Comparison of ENCODE assay signal across 8 cellular contexts in the genomic region with DNA sequence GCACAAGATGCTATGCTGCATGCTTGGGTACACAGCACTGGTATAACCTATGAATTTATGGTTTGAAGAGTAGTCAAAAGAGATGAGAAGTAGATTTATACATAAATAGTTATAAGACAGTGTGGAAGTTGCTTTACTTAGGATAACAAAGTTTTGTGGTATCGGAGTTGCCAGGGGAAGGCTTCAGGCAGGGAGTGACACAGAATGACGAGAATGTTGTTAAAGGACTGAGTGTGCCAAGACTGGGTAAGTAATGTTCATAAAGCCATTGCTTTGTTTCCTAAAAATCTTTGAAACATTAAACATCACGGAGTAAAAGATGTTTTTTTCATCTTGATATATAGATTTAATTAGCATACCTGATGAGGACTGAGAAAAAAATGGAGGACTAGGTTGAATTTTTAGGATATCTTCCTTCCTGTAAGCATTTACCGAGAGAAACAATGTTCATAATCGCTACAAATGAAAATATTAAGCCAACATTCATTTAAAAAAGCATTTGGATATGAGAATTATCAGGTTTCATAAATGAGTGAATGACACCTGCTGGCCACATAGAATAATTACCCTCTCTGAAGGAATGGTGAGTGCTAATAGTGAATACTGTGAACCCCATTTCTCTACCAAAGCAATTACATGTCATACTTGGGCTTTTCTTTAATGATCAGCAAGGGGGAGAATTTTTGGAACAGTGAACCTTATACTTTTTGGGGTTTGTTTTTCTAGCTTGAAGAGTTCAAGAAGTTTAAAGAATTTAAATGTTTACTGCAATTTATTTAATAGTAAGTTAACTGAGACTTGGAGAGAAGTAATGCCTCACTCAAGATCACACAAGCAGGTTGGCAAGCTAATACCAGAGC. TPM values are rescaled to one million over a fixed set of nuclear protein-coding genes. Genes with fewer than 3 reads are reported as not detected.
DNase-seq lines count a peak whose midpoint lies in the region; ATAC-seq and TF ChIP-seq lines count a peak whose summit lies in the region.

No MANE protein-coding gene starts in this region.

- H3K27ac ChIP-seq in suprapubic skin, result no peak overlapping the region

- no peaks in the 10 kb centered on the region for H3K27me3 Mint-ChIP-seq in T-helper 17 cell

- no peaks in the 10 kb centered on the region for H3K36me3 ChIP-seq in suprapubic skin

- H3K4me3 Mint-ChIP-seq in T-helper 17 cell, result no peak overlapping the region

- H3K36me3 Mint-ChIP-seq in T-helper 17 cell (ENCODE audit: low read depth), result no peaks in the 10 kb centered on the region

- intact Hi-C loops in Right ventricle myocardium superior (cut with DNase I), result loop anchor here (5.0 kb wide), 3 partner anchors 259 to 1059 kb away; no protein-coding TSS in a partner anchor

- TF ChIP-seq CTCF in GM12875 (IDR thresholded peaks at IDR 0.05; ENCODE audit: borderline replicate concordance, insufficient read depth, low read depth, low read length) (peak; percentile 25; the same call in 1 of the 2 replicates), suprapubic skin (IDR thresholded peaks at IDR 0.05) (peak; percentile 14 to 30)

- DNase-seq in A172 (ENCODE audit: low spot score) (peak; percentile 57), T-helper 17 cell (no peak), Right ventricle myocardium superior (no peak), suprapubic skin (ENCODE audit: low spot score in 2 of 2) (no peak), UCSD-AML1 (lab: John Stamatoyannopoulos, UW; ENCODE audit: unreplicated experiment) (no peak)

- H3K4me1 Mint-ChIP-seq in T-helper 17 cell, result no peaks in the 10 kb centered on the region

- no peak for TF ChIP-seq EP300 in suprapubic skin (IDR thresholded peaks at IDR 0.05)

- peaks cover 5% of the 10 kb centered on the region for H3K4me1 ChIP-seq in suprapubic skin

- H3K27me3 ChIP-seq in suprapubic skin, result no peaks in the 10 kb centered on the region

- ATAC-seq in HG03520 (IDR thresholded peaks at IDR 0.05; ENCODE audit: unreplicated experiment), result peak; percentile 61
- ATAC-seq in T-helper 17 cell, result peak; percentile 47
- ATAC-seq in Right ventricle myocardium superior (ENCODE audit: poor library complexity), result peak; percentile 77
- no peak for ATAC-seq in GM18868 (IDR thresholded peaks at IDR 0.05; ENCODE audit: unreplicated experiment)

- TF ChIP-seq POLR2A in suprapubic skin (IDR thresholded peaks at IDR 0.05), result no peak

- 19% methylated on average over 5 of the region's 5 CpGs for WGBS in suprapubic skin

- H3K27ac Mint-ChIP-seq in T-helper 17 cell, result no peak overlapping the region

- H3K4me3 ChIP-seq in GM12875 (ENCODE audit: low read depth, low read length) (no peak overlapping the region), suprapubic skin (no peak overlapping the region)

- H3K9me3 ChIP-seq in T-helper 17 cell (ENCODE audit: control insufficient read depth, low read length, poor library complexity, severe bottlenecking) (no peaks in the 10 kb centered on the region), suprapubic skin (no peaks in the 10 kb centered on the region)

RNA-seq across cellular contexts. Expression of a gene that starts 28.4 kb away (rescaled TPM):
- total RNA-seq in A172 (2014; rRNA removed; shearing (Covaris generic)), result 20.9 and 24.3 TPM in 2 replicates
- 1 to 10 TPM in 1 of 2 donors, under 1 TPM in 1; 0.85 to 1.4 TPM for total RNA-seq in T-helper 17 cell
- total RNA-seq in Right ventricle myocardium superior, result 7.4 TPM
- total RNA-seq in suprapubic skin, result 1 to 10 TPM; 3.8 to 5.9 (median 5.0) TPM

RNA-seq across cellular contexts. Expression of a gene that starts 29.6 kb away (rescaled TPM):
- 29.5 and 45.3 TPM in 2 replicates for total RNA-seq in A172 (2014; rRNA removed; shearing (Covaris generic))
- total RNA-seq in T-helper 17 cell, result 10 to 100 TPM; 26.3 to 34.5 TPM
- total RNA-seq in Right ventricle myocardium superior, result 4.1 TPM
- 10 to 100 TPM; 16.4 to 22.5 (median 19.5) TPM for total RNA-seq in suprapubic skin
